1 cellular context compared by ENCODE assay signal in the genomic region with DNA sequence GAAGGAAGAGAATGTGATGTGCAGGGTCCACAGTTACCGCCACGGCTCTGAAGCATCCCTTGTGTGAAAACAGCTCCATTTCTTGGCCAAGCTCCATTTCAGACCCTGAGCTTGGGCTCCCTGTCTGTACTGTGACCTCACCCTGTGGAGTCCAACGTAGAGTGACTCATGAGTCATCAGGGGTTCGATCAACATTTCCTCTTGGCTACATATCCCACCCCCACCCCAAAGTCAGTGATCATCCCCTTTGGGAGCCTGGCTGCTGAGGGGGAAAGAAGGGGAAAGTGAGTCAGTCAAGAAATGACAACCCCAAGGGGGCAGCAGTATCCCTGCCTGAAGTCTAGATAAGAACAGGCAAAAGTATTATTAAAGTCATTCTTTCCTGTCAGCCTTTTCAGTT.
TF ChIP-seq lines count a peak whose summit lies in the region.

No MANE protein-coding gene starts in this region.

TF ChIP-seq in H1, 55 proteins besides CTCF, POLR2A, EP300 and RAD21 (continued from another document):
- TF ChIP-seq BRCA1 (IDR thresholded peaks at IDR 0.05; ENCODE audit: low read depth, low read length) (no peak), KDM5A (IDR thresholded peaks at IDR 0.05; ENCODE audit: low read length) (no peak), POLR2AphosphoS5 (IDR thresholded peaks at IDR 0.05; ENCODE audit: low read depth, low read length) (no peak), MAX (IDR thresholded peaks at IDR 0.05) (no peak)
